Comparison of ENCODE assay signal across 1 cellular context in genomic region chr1:177163844-177164379, GRCh38.
TF ChIP-seq lines count a peak whose summit lies in the region.

No MANE protein-coding gene starts in this region.

TF ChIP-seq in H1, 55 proteins besides CTCF, POLR2A, EP300 and RAD21:
- TF ChIP-seq EZH2 (IDR thresholded peaks at IDR 0.05; ENCODE audit: low read depth, low read length, severe bottlenecking) (no peak), HDAC2 (IDR thresholded peaks at IDR 0.05; ENCODE audit: borderline replicate concordance in 1 of 2, low read depth in 2 of 2, low read length in 2 of 2) (no peak), HDAC6 (IDR thresholded peaks at IDR 0.05; ENCODE audit: low read depth, low read length) (no peak), SAP30 (IDR thresholded peaks at IDR 0.05; ENCODE audit: insufficient read depth, insufficient replicate concordance, low read length) (no peak), KDM5A (IDR thresholded peaks at IDR 0.05; ENCODE audit: low read length) (no peak), TBP (IDR thresholded peaks at IDR 0.05; ENCODE audit: low read depth, low read length) (no peak), RBBP5 (IDR thresholded peaks at IDR 0.05; ENCODE audit: borderline replicate concordance, low read depth, low read length) (no peak), BRCA1 (IDR thresholded peaks at IDR 0.05; ENCODE audit: low read depth, low read length) (no peak), SIN3A (conservative IDR thresholded peaks at IDR 0.05 in 1 of 2, IDR thresholded peaks at IDR 0.05 in 1 of 2; ENCODE audit: low read depth in 1 of 2, low read length in 2 of 2) (no peak), CREB1 (IDR thresholded peaks at IDR 0.05) (no peak), PHF8 (conservative IDR thresholded peaks at IDR 0.05; ENCODE audit: low read depth, low read length) (no peak), SIX5 (IDR thresholded peaks at IDR 0.05; ENCODE audit: low read depth, low read length) (no peak)
TF ChIP-seq in H1: peak in this region for 0.
